23 cellular contexts compared by ENCODE assay signal in genomic region chr5:163578652-163579051, GRCh38.
"Had no signal": no experiment of that assay in that cellular context is flagged by ENCODE, and none has a peak within 500 bp of the region (broad histone marks: within the 10 kb centered on the region; RNA-seq: fewer than 3 reads in every experiment).

No MANE protein-coding gene starts in this region.

- ATAC-seq: activated naive CD4-positive, alpha-beta T cell treated with anti-CD3 and anti-CD28 coated beads, Interleukin-2, amount 50 U/mL, for 72 hours; activated T-helper 17 cell treated with anti-CD3 and anti-CD28 coated beads, Interleukin-2, amount 50 U/mL, for 72 hours; gastrocnemius medialis; lower lobe of right lung; sciatic nerve; stimulated activated memory B cell treated with anti-CD40 and anti-IgM and Interleukin-4, amounts not matched to agents 10 μg/mL and 1 μg/mL and 100 μg/mL, for 72 hours had no signal

- H3K27ac Mint-ChIP-seq: activated naive CD4-positive, alpha-beta T cell treated with anti-CD3 and anti-CD28 coated beads, Interleukin-2, amount 50 U/mL, for 72 hours; activated T-cell treated with anti-CD3 and anti-CD28 coated beads, Interleukin-2, amount 50 U/mL, for 24 hours; activated T-helper 17 cell treated with anti-CD3 and anti-CD28 coated beads, Interleukin-2, amount 50 U/mL, for 72 hours; naive B cell; stimulated activated memory B cell treated with anti-CD40 and anti-IgM and Interleukin-4, amounts not matched to agents 10 μg/mL and 1 μg/mL and 100 μg/mL, for 72 hours had no signal

- H3K4me1 Mint-ChIP-seq: activated T-helper 17 cell treated with anti-CD3 and anti-CD28 coated beads, Interleukin-2, amount 50 U/mL, for 72 hours; naive B cell; stimulated activated memory B cell treated with anti-CD40 and anti-IgM and Interleukin-4, amounts not matched to agents 10 μg/mL and 1 μg/mL and 100 μg/mL, for 72 hours had no signal

- H3K27ac ChIP-seq: ascending aorta, esophagus squamous epithelium, gastrocnemius medialis, lower lobe of right lung, stomach, suprapubic skin, transverse colon, vagina had no signal

- DNase-seq: activated CD8-positive, alpha-beta memory T cell treated with anti-CD3 and anti-CD28 coated beads for 24 hours; activated CD8-positive, alpha-beta memory T cell treated with anti-CD3 and anti-CD28 coated beads, Interleukin-2, amount 50 U/mL, for 4 hours; activated T-cell treated with anti-CD3 and anti-CD28 coated beads, Interleukin-2, amount 50 U/mL, for 24 hours; central memory CD4-positive, alpha-beta T cell; dermis blood vessel endothelial cell; effector memory CD4-positive, alpha-beta T cell; esophagus squamous epithelium; gastrocnemius medialis; lower lobe of right lung; naive B cell; nucleus accumbens; small intestine; stimulated activated CD4-positive, alpha-beta T cell treated with anti-CD3 and anti-CD28 coated beads, Interleukin-2, amount 100 ng/mL, for 24 hours; stomach; T-helper 9 cell; transverse colon had no signal

- H3K36me3 ChIP-seq: ascending aorta, esophagus squamous epithelium, gastrocnemius medialis, lower lobe of right lung, stomach, suprapubic skin, transverse colon, vagina had no signal

- H3K36me3 Mint-ChIP-seq: activated naive CD4-positive, alpha-beta T cell treated with anti-CD3 and anti-CD28 coated beads, Interleukin-2, amount 50 U/mL, for 72 hours; naive B cell; stimulated activated memory B cell treated with anti-CD40 and anti-IgM and Interleukin-4, amounts not matched to agents 10 μg/mL and 1 μg/mL and 100 μg/mL, for 72 hours had no signal

- H3K4me3 ChIP-seq: ascending aorta, esophagus squamous epithelium, gastrocnemius medialis, lower lobe of right lung, stomach, suprapubic skin, transverse colon, vagina had no signal

- H3K4me1 ChIP-seq: ascending aorta, esophagus squamous epithelium, gastrocnemius medialis, lower lobe of right lung, stomach, suprapubic skin, vagina had no signal

- H3K27me3 ChIP-seq: ascending aorta, esophagus squamous epithelium, gastrocnemius medialis, stomach, suprapubic skin, transverse colon, vagina had no signal

- H3K9me3 ChIP-seq: ascending aorta, esophagus squamous epithelium, gastrocnemius medialis, lower lobe of right lung, stomach, suprapubic skin, transverse colon, vagina had no signal

- H3K9me3 Mint-ChIP-seq: activated naive CD4-positive, alpha-beta T cell treated with anti-CD3 and anti-CD28 coated beads, Interleukin-2, amount 50 U/mL, for 72 hours; activated T-cell treated with anti-CD3 and anti-CD28 coated beads, Interleukin-2, amount 50 U/mL, for 24 hours had no signal

- H3K4me3 Mint-ChIP-seq: activated T-cell treated with anti-CD3 and anti-CD28 coated beads, Interleukin-2, amount 50 U/mL, for 24 hours; activated T-helper 17 cell treated with anti-CD3 and anti-CD28 coated beads, Interleukin-2, amount 50 U/mL, for 72 hours; naive B cell; stimulated activated memory B cell treated with anti-CD40 and anti-IgM and Interleukin-4, amounts not matched to agents 10 μg/mL and 1 μg/mL and 100 μg/mL, for 72 hours had no signal
